In genomic region chr2:227033471-227034148, GRCh38 we compare ENCODE assay signal across 8 cellular contexts.
DNase-seq lines count a peak whose midpoint lies in the region; ATAC-seq, FAIRE-seq and TF ChIP-seq lines count a peak whose summit lies in the region.

No MANE protein-coding gene starts in this region.

- ATAC-seq in A549, result peak; percentile 81 to 98; a peak in 5 of 6 replicates
- peak; percentile 86 for ATAC-seq in body of pancreas
- ATAC-seq in lower lobe of right lung, result peak in 1 of 2 donors; percentile 53

- TF ChIP-seq CTCF in A549 (IDR thresholded peaks at IDR 0.05) (peak; percentile 68), GM10266 (IDR thresholded peaks at IDR 0.05; ENCODE audit: control insufficient read depth, insufficient read depth, low read depth, missing control alignments) (peak; percentile 62), body of pancreas (IDR thresholded peaks at IDR 0.05) (peak; percentile 50 to 74 (median 66)), lower lobe of right lung (IDR thresholded peaks at IDR 0.05) (peak; percentile 43)

- intact Hi-C loops in body of pancreas (cut with DNase I) (loop anchor here (10.0 kb wide), 1 partner anchor 81 kb away; no protein-coding TSS in a partner anchor), lower lobe of right lung (cut with DNase I) (no loop called here)

- no peak overlapping the region for H3K4me3 ChIP-seq in A549
- no peak overlapping the region for H3K4me3 ChIP-seq in body of pancreas
- H3K4me3 ChIP-seq in lower lobe of right lung, result no peak overlapping the region

- CTCF ChIA-PET in A549 (lab: Yijun Ruan, JAX), result interaction anchor here (0.6 to 2.3 kb wide), 13 partner anchors 9 to 471 kb away, joined by 3 to 9 read pairs (median 4); no protein-coding TSS in a partner anchor
- CTCF ChIA-PET in HEK293T (lab: Yijun Ruan, JAX), result interaction anchor here (0.6 to 1.6 kb wide), 7 partner anchors 11 to 805 kb away, joined by 3 to 4 read pairs (median 3); no protein-coding TSS in a partner anchor

- H3K4me1 ChIP-seq in A549 (no peaks in the 10 kb centered on the region), body of pancreas (peaks cover 17% of the 10 kb centered on the region), lower lobe of right lung (no peaks in the 10 kb centered on the region)

- H3K36me3 ChIP-seq in body of pancreas (replicated peaks in 1 of 2; ENCODE audit: insufficient read depth in 1 of 2, low read depth in 2 of 2) (no peaks in the 10 kb centered on the region), lower lobe of right lung (no peaks in the 10 kb centered on the region)

- TF ChIP-seq RAD21 in A549 (conservative IDR thresholded peaks at IDR 0.05 in 1 of 2, IDR thresholded peaks at IDR 0.05 in 1 of 2), result peak; percentile 17 to 47; a peak in 2 of 5 replicates

- POLR2A ChIA-PET in A549 (lab: Yijun Ruan, JAX), result interaction anchor here (0.5 kb wide), 1 partner anchor 211 kb away, joined by 3 read pairs; no protein-coding TSS in a partner anchor
- POLR2A ChIA-PET in HEK293T (lab: Yijun Ruan, JAX), result no interaction called here

- no peaks in the 10 kb centered on the region for H3K27me3 ChIP-seq in body of pancreas
- H3K27me3 ChIP-seq in lower lobe of right lung (ENCODE audit: low read depth), result no peaks in the 10 kb centered on the region

- no peak for TF ChIP-seq POLR2A in A549 (IDR thresholded peaks at IDR 0.05; ENCODE audit: low read length)
- no peak for TF ChIP-seq POLR2A in body of pancreas (IDR thresholded peaks at IDR 0.05)

- no peak overlapping the region for H3K4me2 ChIP-seq in A549

- H3K9me3 ChIP-seq in A549 (no peaks in the 10 kb centered on the region), body of pancreas (no peaks in the 10 kb centered on the region), lower lobe of right lung (no peaks in the 10 kb centered on the region)

- TF ChIP-seq EP300 in A549 (IDR thresholded peaks at IDR 0.05), result no peak

- no peak overlapping the region for H3K27ac ChIP-seq in A549
- peak overlapping the region in 1 of 4 donors; percentile 11 for H3K27ac ChIP-seq in body of pancreas
- H3K27ac ChIP-seq in lower lobe of right lung, result no peak overlapping the region

- no peak for FAIRE-seq in A549 (lab: Jason Lieb, UNC)

- WGBS in A549 (ENCODE audit: missing lambda C conversion rate), result 63% methylated on average over 15 of the region's 16 CpGs
- WGBS in body of pancreas, 2 donors, result 46 to 53% methylated on average over 16 of the region's 16 CpGs

- DNase-seq in A549 (ENCODE audit: low read depth in 1 of 2, low spot score in 1 of 2), result peak; percentile 50 to 55
- DNase-seq in GM10266 (ENCODE audit: extremely low spot score), result peak; percentile 42
- DNase-seq in HEK293T (ENCODE audit: extremely low spot score), result peak; percentile 72
- DNase-seq in NCI-H69 (lab: John Stamatoyannopoulos, UW), result peak; percentile 60
- DNase-seq in body of pancreas, result peak; percentile 71 to 78 (median 74)
- DNase-seq in lower lobe of right lung, result peak; percentile 50
- no peak for DNase-seq in NCI-H2107 (lab: John Stamatoyannopoulos, UW)
- DNase-seq in hippocampal formation (lab: John Stamatoyannopoulos, UW), result no peak

TF ChIP-seq in A549, 52 proteins besides CTCF, POLR2A, EP300 and RAD21:
- TF ChIP-seq SMC3 (IDR thresholded peaks at IDR 0.05), result peak; percentile 49
- TF ChIP-seq USF2 (IDR thresholded peaks at IDR 0.05), result no peak
- no peak for TF ChIP-seq ZSCAN20 (CRISPR knock-in tag; IDR thresholded peaks at IDR 0.05)
- no peak for TF ChIP-seq ATOH8 (CRISPR knock-in tag; IDR thresholded peaks at IDR 0.05; ENCODE audit: low read depth)
- no peak for TF ChIP-seq ESRRA (IDR thresholded peaks at IDR 0.05; ENCODE audit: borderline replicate concordance, low read length)
- no peak for TF ChIP-seq HOXB13 (CRISPR knock-in tag; IDR thresholded peaks at IDR 0.05; ENCODE audit: low read depth)
- TF ChIP-seq FOSB (CRISPR knock-in tag; IDR thresholded peaks at IDR 0.05), result no peak

TF ChIP-seq in HEK293T, 16 proteins besides CTCF, POLR2A, EP300 and RAD21:
- no peak for TF ChIP-seq FOXA1 (IDR thresholded peaks at IDR 0.05)

Comparison
In these comparisons a context has a peak if more than half of its experiments do, and no peak if none do; other contexts are left out.
1. DNase-seq: peak in A549 (2 of 2), GM10266 (single experiment), HEK293T (single experiment), NCI-H69 (single experiment), body of pancreas (4 of 4) and lower lobe of right lung (single experiment); none in NCI-H2107 (single experiment) and hippocampal formation (0 of 2).
2. Peak in every context shown above with its lines, with median percentiles within 50 percentile points of each other: CTCF ChIP-seq.